2 cellular contexts compared by ENCODE assay signal in genomic region chr15:90228960-90229359, GRCh38. TPM values are rescaled to one million over a fixed set of nuclear protein-coding genes. Genes with fewer than 3 reads are reported as not detected.
DNase-seq lines count a peak whose midpoint lies in the region; ATAC-seq and TF ChIP-seq lines count a peak whose summit lies in the region.

No MANE protein-coding gene starts in this region.

- no peak for TF ChIP-seq POLR2A in stomach (IDR thresholded peaks at IDR 0.05)

- no peak for TF ChIP-seq CTCF in stomach (IDR thresholded peaks at IDR 0.05)

- no peak for TF ChIP-seq EP300 in stomach (IDR thresholded peaks at IDR 0.05)

- peaks cover 37 to 56% (median 45%) of the 10 kb centered on the region in 4 donors for H3K4me1 ChIP-seq in stomach

- H3K4me3 ChIP-seq in stomach, result peak overlapping the region in 1 of 4 donors; percentile 4

- WGBS in stomach, 5 donors, result 75 to 84% (median 79%) methylated on average over 14 to 15 of the region's 15 CpGs

- peak overlapping the region in 3 of 5 donors; percentile 21 to 98 (median 97) for H3K27ac ChIP-seq in stomach

- no peak for DNase-seq in stomach

- H3K9me3 ChIP-seq in stomach, result no peaks in the 10 kb centered on the region

- intact Hi-C loops in stomach (cut with DNase I; ENCODE audit: low total_unique reads), result no loop called here

- peaks cover 48 to 77% (median 73%) of the 10 kb centered on the region in 4 donors for H3K36me3 ChIP-seq in stomach

- no peaks in the 10 kb centered on the region for H3K27me3 ChIP-seq in stomach

- no peak for ATAC-seq in GM18870 (IDR thresholded peaks at IDR 0.05; ENCODE audit: unreplicated experiment)

RNA-seq across cellular contexts. Expression of gene CIB1, which starts 4.8 kb away (rescaled TPM):
- total RNA-seq in stomach, result 100 to 1,000 TPM in 1 of 5 donors, 10 to 100 TPM in 4; 27.4 to 166 (median 36.6) TPM
- 100 to 1,000 TPM; 128 to 206 (median 158) TPM for polyA plus RNA-seq in stomach

RNA-seq across cellular contexts. Expression of gene GDPGP1, which starts 5.0 kb away (rescaled TPM):
- total RNA-seq in stomach, result 10 to 100 TPM in 1 of 5 donors, 1 to 10 TPM in 2, under 1 TPM in 1, not detected in 1; under 0.01 to 26.6 (median 5.9) TPM
- 1 to 10 TPM in 2 of 3 donors, under 1 TPM in 1; 0.92 to 3.2 (median 2.4) TPM for polyA plus RNA-seq in stomach

RNA-seq across cellular contexts. Expression of gene TTLL13, which starts 20.4 kb away (rescaled TPM):
- total RNA-seq in stomach, result not detected
- polyA plus RNA-seq in stomach, result under 1 TPM in 1 of 3 donors, not detected in 2; 0.10 TPM

RNA-seq across cellular contexts. Expression of gene SEMA4B, which starts 27.8 kb away (rescaled TPM):
- total RNA-seq in stomach, result 100 to 1,000 TPM in 1 of 5 donors, 10 to 100 TPM in 4; 37.9 to 199 (median 54.0) TPM
- 10 to 100 TPM; 11.3 to 81.4 (median 17.2) TPM for polyA plus RNA-seq in stomach

RNA-seq across cellular contexts. Expression of gene NGRN, which starts 36.5 kb away (rescaled TPM):
- total RNA-seq in stomach, result 10 to 100 TPM; 24.0 to 97.4 (median 61.3) TPM
- 10 to 100 TPM; 51.1 to 70.3 (median 55.3) TPM for polyA plus RNA-seq in stomach
